In genomic region chr1:197683280-197683679, GRCh38 we compare ENCODE assay signal across 22 cellular contexts.
"Had no signal": no experiment of that assay in that cellular context is flagged by ENCODE, and none has a peak within 500 bp of the region (broad histone marks: within the 10 kb centered on the region; RNA-seq: fewer than 3 reads in every experiment).

No MANE protein-coding gene starts in this region.

- H3K4me1 ChIP-seq: adrenal gland, colonic mucosa, SJCRH30 had no signal

- DNase-seq: activated CD4-positive, alpha-beta T cell treated with anti-CD3 and anti-CD28 coated beads for 36 hours; activated CD4-positive, alpha-beta T cell treated with anti-CD3 and anti-CD28 coated beads, Interleukin-2, amount 50 U/mL, for 1 hour; activated CD8-positive, alpha-beta memory T cell treated with anti-CD3 and anti-CD28 coated beads, Interleukin-2, amount 50 U/mL, for 4 hours; activated CD8-positive, alpha-beta T cell treated with anti-CD3 and anti-CD28 coated beads for 36 hours; activated naive CD4-positive, alpha-beta T cell treated with anti-CD3 and anti-CD28 coated beads, Interleukin-2, amount 50 U/mL, for 16 hours; activated naive CD8-positive, alpha-beta T cell treated with anti-CD3 and anti-CD28 coated beads, Interleukin-2, amount 10 ng/mL, durations not matched to agents 7 days and 5 days; adrenal gland; anterior cingulate cortex; caudate nucleus; colonic mucosa; Kasumi-1; KBM-7; NCI-H1048; NCI-H1930; NCI-H446; NCI-H524 treated with DMSO at 0.1 percent for 48 hours; Right ventricle myocardium superior; SJCRH30; T-cell; T-helper 2 cell; T1000 had no signal

- H3K27ac ChIP-seq: adrenal gland, colonic mucosa, SJCRH30, VCaP had no signal

- H3K27me3 ChIP-seq: adrenal gland, colonic mucosa, SJCRH30 had no signal

- H3K27ac Mint-ChIP-seq: activated CD4-positive, alpha-beta T cell treated with anti-CD3 and anti-CD28 coated beads for 36 hours; activated CD8-positive, alpha-beta T cell treated with anti-CD3 and anti-CD28 coated beads for 36 hours; activated naive CD8-positive, alpha-beta T cell treated with anti-CD3 and anti-CD28 coated beads, Interleukin-2, amount 10 ng/mL, durations not matched to agents 7 days and 5 days; T-cell had no signal

- H3K36me3 ChIP-seq: adrenal gland, colonic mucosa, SJCRH30 had no signal

- ATAC-seq: activated CD4-positive, alpha-beta T cell treated with anti-CD3 and anti-CD28 coated beads for 36 hours; activated CD8-positive, alpha-beta T cell treated with anti-CD3 and anti-CD28 coated beads for 36 hours; T-cell had no signal

- H3K9me3 ChIP-seq: colonic mucosa, SJCRH30 had no signal

- H3K4me3 ChIP-seq: adrenal gland, colonic mucosa, SJCRH30 had no signal

- H3K4me3 Mint-ChIP-seq: activated CD4-positive, alpha-beta T cell treated with anti-CD3 and anti-CD28 coated beads for 36 hours; activated CD8-positive, alpha-beta T cell treated with anti-CD3 and anti-CD28 coated beads for 36 hours; activated naive CD8-positive, alpha-beta T cell treated with anti-CD3 and anti-CD28 coated beads, Interleukin-2, amount 10 ng/mL, durations not matched to agents 7 days and 5 days; T-cell had no signal

- H3K27me3 Mint-ChIP-seq: activated CD4-positive, alpha-beta T cell treated with anti-CD3 and anti-CD28 coated beads for 36 hours; activated CD8-positive, alpha-beta T cell treated with anti-CD3 and anti-CD28 coated beads for 36 hours; activated naive CD8-positive, alpha-beta T cell treated with anti-CD3 and anti-CD28 coated beads, Interleukin-2, amount 10 ng/mL, durations not matched to agents 7 days and 5 days; T-cell had no signal
